ENCODE assay signal across 17 cellular contexts in genomic region chr12:90112668-90113067, GRCh38.
DNase-seq lines count a peak whose midpoint lies in the region; ATAC-seq and TF ChIP-seq lines count a peak whose summit lies in the region.
"Had no signal": no experiment of that assay in that cellular context is flagged by ENCODE, and none has a peak within 500 bp of the region (broad histone marks: within the 10 kb centered on the region; RNA-seq: fewer than 3 reads in every experiment).

No MANE protein-coding gene starts in this region.

- H3K4me1 ChIP-seq in mammary epithelial cell (ENCODE audit: insufficient read depth, low read length) (no peaks in the 10 kb centered on the region), breast epithelium (no peaks in the 10 kb centered on the region)
- H3K4me1 ChIP-seq: BE2C, Caco-2, SJSA1 had no signal

- in situ Hi-C loops in mammary epithelial cell (cut with MboI; ENCODE audit: low sequenced_read_pairs in 2 of 2), result no loop called here

- intact Hi-C loops in mammary epithelial cell (cut with micrococcal nuclease), result no loop called here
- intact Hi-C loops in breast epithelium (cut with DNase I; ENCODE audit: low total_unique reads), result no loop called here
- intact Hi-C loops in dorsolateral prefrontal cortex (cut with DNase I), result loop anchor here in 1 of 2 donors (10.0 kb wide), 1 partner anchor 408 kb away; the partner anchor contains the start of gene ATP2B1

- no peak for ATAC-seq in activated T-helper 17 cell treated with anti-CD3 and anti-CD28 coated beads, Interleukin-2, amount 50 U/mL, for 72 hours (replicated peaks)

- no peaks in the 10 kb centered on the region for H3K4me1 Mint-ChIP-seq in activated T-helper 17 cell treated with anti-CD3 and anti-CD28 coated beads, Interleukin-2, amount 50 U/mL, for 72 hours
- H3K4me1 Mint-ChIP-seq: CD4-positive, CD25-positive, alpha-beta regulatory T cell had no signal

- H3K27ac Mint-ChIP-seq in activated T-helper 17 cell treated with anti-CD3 and anti-CD28 coated beads, Interleukin-2, amount 50 U/mL, for 72 hours, result no peak overlapping the region
- H3K27ac Mint-ChIP-seq: CD4-positive, CD25-positive, alpha-beta regulatory T cell had no signal

- H3K9ac ChIP-seq in mammary epithelial cell (ENCODE audit: insufficient read depth, low read length), result no peak overlapping the region

- H3K27me3 Mint-ChIP-seq in activated T-helper 17 cell treated with anti-CD3 and anti-CD28 coated beads, Interleukin-2, amount 50 U/mL, for 72 hours, result no peaks in the 10 kb centered on the region

- TF ChIP-seq POLR2A in breast epithelium (IDR thresholded peaks at IDR 0.05), result no peak

- H4K20me1 ChIP-seq in mammary epithelial cell (ENCODE audit: insufficient read depth, low read length), result no peaks in the 10 kb centered on the region

- H3K4me3 ChIP-seq in mammary epithelial cell (replicated peaks in 1 of 3; ENCODE audit: insufficient read depth in 1 of 3, low read depth in 2 of 3, low read length in 3 of 3) (no peak overlapping the region), breast epithelium (no peak overlapping the region), dorsolateral prefrontal cortex (no peak overlapping the region)
- H3K4me3 ChIP-seq: SJSA1 had no signal

- DNase-seq in mammary epithelial cell, result no peak
- DNase-seq in breast epithelium (ENCODE audit: low spot score in 2 of 2), result no peak
- DNase-seq in NCI-H524 treated with DMSO at 0.1 percent for 48 hours (lab: John Stamatoyannopoulos, UW), result peak; percentile 48
- peak in 1 of 10 donors; percentile 13 for DNase-seq in dorsolateral prefrontal cortex
- DNase-seq in ecto neural progenitor cell (ENCODE audit: low spot score), result no peak
- DNase-seq in NCI-H1436 (lab: John Stamatoyannopoulos, UW), result no peak
- DNase-seq: 8988T; BE2C; Caco-2; CD4-positive, CD25-positive, alpha-beta regulatory T cell; H7; KG1; MV-4-11; NCI-H1930 had no signal

- no peaks in the 10 kb centered on the region for H3K9me3 ChIP-seq in mammary epithelial cell (replicated peaks; ENCODE audit: insufficient read depth, low read length)
- peaks cover 0 to 4% of the 10 kb centered on the region in 2 donors for H3K9me3 ChIP-seq in breast epithelium
- H3K9me3 ChIP-seq: BE2C, SJSA1 had no signal

- WGBS in mammary epithelial cell (ENCODE audit: low coverage, missing lambda C conversion rate), result 89% methylated on average over 1 of the region's 1 CpG

- H3K79me2 ChIP-seq in mammary epithelial cell (ENCODE audit: insufficient read depth, low read length), result no peaks in the 10 kb centered on the region

- TF ChIP-seq CTCF in mammary epithelial cell (conservative IDR thresholded peaks at IDR 0.05 in 1 of 2, IDR thresholded peaks at IDR 0.05 in 1 of 2; ENCODE audit: extremely low read depth in 1 of 2, insufficient read depth in 1 of 2, low read depth in 1 of 2, low read length in 2 of 2) (no peak), breast epithelium (IDR thresholded peaks at IDR 0.05) (no peak), dorsolateral prefrontal cortex (IDR thresholded peaks at IDR 0.05 in 54 of 56, conservative IDR thresholded peaks at IDR 0.05 in 2 of 56; ENCODE audit: low read depth in 1 of 56, partially characterized antibody in 56 of 56) (no peak)

- dilution Hi-C loops in mammary epithelial cell (cut with HindIII; ENCODE audit: low sequenced_read_pairs), result no loop called here

- H2AFZ ChIP-seq in mammary epithelial cell (ENCODE audit: low read depth, low read length), result peak overlapping the region; percentile 20

- H3K36me3 Mint-ChIP-seq in activated T-helper 17 cell treated with anti-CD3 and anti-CD28 coated beads, Interleukin-2, amount 50 U/mL, for 72 hours (ENCODE audit: low read depth), result no peaks in the 10 kb centered on the region
- H3K36me3 Mint-ChIP-seq: CD4-positive, CD25-positive, alpha-beta regulatory T cell had no signal

- no peaks in the 10 kb centered on the region for H3K27me3 ChIP-seq in mammary epithelial cell (ENCODE audit: insufficient read depth, low read length)
- H3K27me3 ChIP-seq in breast epithelium, result no peaks in the 10 kb centered on the region
- H3K27me3 ChIP-seq in dorsolateral prefrontal cortex, result no peaks in the 10 kb centered on the region
- H3K27me3 ChIP-seq: BE2C, SJSA1 had no signal

- H3K4me3 Mint-ChIP-seq in activated T-helper 17 cell treated with anti-CD3 and anti-CD28 coated beads, Interleukin-2, amount 50 U/mL, for 72 hours, result no peak overlapping the region
- H3K4me3 Mint-ChIP-seq: CD4-positive, CD25-positive, alpha-beta regulatory T cell had no signal

- H3K4me2 ChIP-seq in mammary epithelial cell (ENCODE audit: insufficient read depth, low read depth, low read length), result no peak overlapping the region

- no TSS peak for BruUV-seq in mammary epithelial cell (replicated peaks; lab: Mats Ljungman, UMichigan)

- peaks cover 4% of the 10 kb centered on the region for H3K9me3 Mint-ChIP-seq in activated T-helper 17 cell treated with anti-CD3 and anti-CD28 coated beads, Interleukin-2, amount 50 U/mL, for 72 hours

- no peaks in the 10 kb centered on the region for H3K36me3 ChIP-seq in mammary epithelial cell (ENCODE audit: insufficient read depth, low read length)
- H3K36me3 ChIP-seq in breast epithelium, result no peaks in the 10 kb centered on the region
- H3K36me3 ChIP-seq: BE2C, SJSA1 had no signal

- CTCF ChIA-PET in mammary epithelial cell (lab: Charles Lee; ENCODE audit: low non-redundant PET), result no interaction called here

- H3K27ac ChIP-seq in mammary epithelial cell (ENCODE audit: insufficient read depth, low read depth, low read length) (no peak overlapping the region), breast epithelium (peak overlapping the region in 1 of 2 donors; percentile 55), dorsolateral prefrontal cortex (peak overlapping the region in 44 of 59 donors; percentile 2 to 86 (median 57)), temporal lobe (ENCODE audit: low read depth, low read length) (peak overlapping the region; percentile 13)
- H3K27ac ChIP-seq: SJSA1 had no signal
